In genomic region chr4:112145326-112145819, GRCh38 we compare ENCODE assay signal across 8 cellular contexts. TPM values are rescaled to one million over a fixed set of nuclear protein-coding genes. Genes with fewer than 3 reads are reported as not detected.
DNase-seq lines count a peak whose midpoint lies in the region; ATAC-seq and TF ChIP-seq lines count a peak whose summit lies in the region.

Gene FAM241A (plus strand): TSS chr4:112145454. CDS start chr4:112145581, 127 bp downstream.

- H3K4me1 Mint-ChIP-seq in activated naive CD4-positive, alpha-beta T cell treated with anti-CD3 and anti-CD28 coated beads for 36 hours (ENCODE audit: low read depth) = peaks cover 30% of the 10 kb centered on the region

- CTCF ChIA-PET in activated naive CD4-positive, alpha-beta T cell treated with anti-CD3 and anti-CD28 coated beads for 36 hours (lab: Charles Lee) = interaction anchor here (0.7 kb wide), 1 partner anchor 24 kb away, joined by 3 read pairs; no protein-coding TSS in a partner anchor

- peak within 1 kb of the TSS; percentile 93 for H3K4me2 ChIP-seq in osteoblast (ENCODE audit: insufficient read depth, low read length)

- H3K27me3 ChIP-seq in HUES64 (ENCODE audit: insufficient read depth, low read length) (peaks cover 37% of the 10 kb centered on the region), SJSA1 (replicated peaks) (no peaks in the 10 kb centered on the region), osteoblast (ENCODE audit: insufficient read depth, low read length) (no peaks in the 10 kb centered on the region), thyroid gland (no peaks in the 10 kb centered on the region)

- H4K20me1 ChIP-seq in osteoblast (ENCODE audit: insufficient read depth, low read length) = no peaks in the 10 kb centered on the region

- no peaks in the 10 kb centered on the region for H3K9me3 ChIP-seq in HUES64 (ENCODE audit: insufficient read depth, low read depth, low read length)
- H3K9me3 ChIP-seq in SJSA1 (replicated peaks) = 0 out of 2 replicates have a peak, but pooled peaks cover 4% of the 10 kb centered on the region
- H3K9me3 ChIP-seq in osteoblast (ENCODE audit: low read depth, low read length) = no peaks in the 10 kb centered on the region
- H3K9me3 ChIP-seq in thyroid gland = no peaks in the 10 kb centered on the region

- intact Hi-C loops in activated naive CD4-positive, alpha-beta T cell treated with anti-CD3 and anti-CD28 coated beads for 36 hours (cut with micrococcal nuclease) = loop anchor here (1.0 to 5.0 kb wide), 5 partner anchors 86 to 1948 kb away; partner anchors contain the start of genes AP1AR, ELOVL6, LARP7 and TIFA
- intact Hi-C loops in thyroid gland (cut with DNase I) = no loop called here

- peak in 1 of 2 donors; percentile 93 for TF ChIP-seq POLR2A in thyroid gland (IDR thresholded peaks at IDR 0.05)

- peaks cover 14% of the 10 kb centered on the region for H3K79me2 ChIP-seq in osteoblast (ENCODE audit: insufficient read depth, low read length)

- peak within 1 kb of the TSS; percentile 91 for H3K4me3 Mint-ChIP-seq in activated naive CD4-positive, alpha-beta T cell treated with anti-CD3 and anti-CD28 coated beads for 36 hours

- H3K4me3 ChIP-seq in HUES64 (ENCODE audit: low read length) (peak within 1 kb of the TSS; percentile 77), SJSA1 (peak within 1 kb of the TSS; percentile 98), osteoblast (ENCODE audit: insufficient read depth, low read length) (peak within 1 kb of the TSS; percentile 92), thyroid gland (replicated peaks in 1 of 3) (peak within 1 kb of the TSS; percentile 17 to 81 (median 43))

- H3K9me3 Mint-ChIP-seq in activated naive CD4-positive, alpha-beta T cell treated with anti-CD3 and anti-CD28 coated beads for 36 hours = no peaks in the 10 kb centered on the region

- no peak within 1 kb of the TSS for H3K27ac ChIP-seq in HUES64 (ENCODE audit: low read depth, low read length)
- H3K27ac ChIP-seq in SJSA1 = peak within 1 kb of the TSS; percentile 56; the same call in 1 of the 2 replicates
- H3K27ac ChIP-seq in osteoblast (ENCODE audit: low read depth, low read length) = peak within 1 kb of the TSS; percentile 77
- H3K27ac ChIP-seq in thyroid gland = peak within 1 kb of the TSS; percentile 40 to 89 (median 87)

- peak within 1 kb of the TSS; percentile 99 for H2AFZ ChIP-seq in osteoblast (ENCODE audit: low read length)

- no peaks in the 10 kb centered on the region for H3K27me3 Mint-ChIP-seq in activated naive CD4-positive, alpha-beta T cell treated with anti-CD3 and anti-CD28 coated beads for 36 hours (ENCODE audit: low read depth)

- peak within 1 kb of the TSS; percentile 41 for H3K9ac ChIP-seq in HUES64 (ENCODE audit: low read depth, low read length)

- no peak for TF ChIP-seq CTCF in osteoblast (IDR thresholded peaks at IDR 0.05; ENCODE audit: extremely low read depth, low read depth, low read length)
- no peak for TF ChIP-seq CTCF in thyroid gland (IDR thresholded peaks at IDR 0.05)

- H3K36me3 Mint-ChIP-seq in activated naive CD4-positive, alpha-beta T cell treated with anti-CD3 and anti-CD28 coated beads for 36 hours (ENCODE audit: low read depth) = peaks cover 3% of the 10 kb centered on the region

- H3K4me1 ChIP-seq in HUES64 (ENCODE audit: insufficient read depth, low read length) = peaks cover 5% of the 10 kb centered on the region; the same call in 1 of the 2 replicates
- H3K4me1 ChIP-seq in SJSA1 (replicated peaks) = peaks cover 12% of the 10 kb centered on the region
- peaks cover 5% of the 10 kb centered on the region for H3K4me1 ChIP-seq in osteoblast (ENCODE audit: insufficient read depth, low read length)
- H3K4me1 ChIP-seq in thyroid gland = peaks cover 0 to 7% of the 10 kb centered on the region in 2 donors

- ATAC-seq in GM21515 (IDR thresholded peaks at IDR 0.05; ENCODE audit: unreplicated experiment) = peak; percentile 92

- H3K27ac Mint-ChIP-seq in activated naive CD4-positive, alpha-beta T cell treated with anti-CD3 and anti-CD28 coated beads for 36 hours = peak within 1 kb of the TSS; percentile 93

- DNase-seq in DMS53 (lab: John Stamatoyannopoulos, UW) = peak; percentile 85
- peak; percentile 60 to 85 for DNase-seq in SJSA1 (ENCODE audit: low read depth in 1 of 2, low spot score in 2 of 2)
- peak; percentile 89 for DNase-seq in activated naive CD4-positive, alpha-beta T cell treated with anti-CD3 and anti-CD28 coated beads for 36 hours
- peak; percentile 91 for DNase-seq in globus pallidus (ENCODE audit: low spot score)
- DNase-seq in osteoblast (ENCODE audit: insufficient read length, low spot score, missing footprints) = peak; percentile 99
- DNase-seq in thyroid gland = peak; percentile 86 to 90

- WGBS in HUES64 = under 1% methylated on average over 74 of the region's 74 CpGs
- 0% methylated on average over 7 to 8 of the region's 74 CpGs for WGBS in thyroid gland, 2 donors

- H3K36me3 ChIP-seq in HUES64 (ENCODE audit: insufficient read depth, low read length) = no peaks in the 10 kb centered on the region
- peaks cover 5% of the 10 kb centered on the region for H3K36me3 ChIP-seq in SJSA1
- no peaks in the 10 kb centered on the region for H3K36me3 ChIP-seq in osteoblast (ENCODE audit: insufficient read depth, low read length)
- H3K36me3 ChIP-seq in thyroid gland = no peaks in the 10 kb centered on the region

RNA-seq across cellular contexts. Expression of gene FAM241A, which starts in this region (rescaled TPM):
- 0.20 TPM for polyA plus RNA-seq in HUES64 (2013, experiment 1 of 2)
- polyA plus RNA-seq in HUES64 (2013, experiment 2 of 2) = 0.13 TPM
- 1.4 and 2.1 TPM in 2 replicates for total RNA-seq in SJSA1 (2014; rRNA removed; shearing (Covaris generic))
- total RNA-seq in activated naive CD4-positive, alpha-beta T cell treated with anti-CD3 and anti-CD28 coated beads for 36 hours = 1 to 10 TPM; 2.2 to 2.5 TPM
- total RNA-seq in osteoblast (2.1 and 2.2 TPM in 2 replicates), thyroid gland (1 to 10 TPM; 3.4 to 9.9 (median 5.8) TPM)

Comparison
In these comparisons a context has a peak if more than half of its experiments do, and no peak if none do; other contexts are left out.
1. H3K4me3 ChIP-seq: peak in every context shown above with its lines; median percentile 98 in SJSA1; 92 in osteoblast; 77 in HUES64; 43 in thyroid gland.